Comparison of ENCODE assay signal across 10 cellular contexts in genomic region chr3:109927161-109927560, GRCh38.
DNase-seq lines count a peak whose midpoint lies in the region; ATAC-seq, FAIRE-seq and TF ChIP-seq lines count a peak whose summit lies in the region.
"Had no signal": no experiment of that assay in that cellular context is flagged by ENCODE, and none has a peak within 500 bp of the region (broad histone marks: within the 10 kb centered on the region; RNA-seq: fewer than 3 reads in every experiment).

No MANE protein-coding gene starts in this region.

- TF ChIP-seq CTCF in fibroblast of the aortic adventitia (IDR thresholded peaks at IDR 0.05; ENCODE audit: insufficient read depth, low read length) = no peak

- H3K4me3 ChIP-seq in fibroblast of the aortic adventitia (ENCODE audit: low read depth, low read length) = no peak overlapping the region
- H3K4me3 ChIP-seq: cardiac muscle cell had no signal

- DNase-seq in stimulated activated CD4-positive, alpha-beta T cell treated with anti-CD3 and anti-CD28 coated beads, Interleukin-1b, Interleukin-23, amount 100 ng/mL, for 48 hours = peak; percentile 10
- no peak for DNase-seq in stimulated activated CD4-positive, alpha-beta T cell treated with anti-CD3 and anti-CD28 coated beads, Interleukin-4, amount 100 ng/mL, for 4 hours
- DNase-seq in RCC 7860 (ENCODE audit: low spot score) (peak; percentile 98), fibroblast of the aortic adventitia (ENCODE audit: low read depth) (peak; percentile 92), activated gamma-delta T cell (lab: John Stamatoyannopoulos, UW) (no peak), NOMO-1 treated with DMSO at 0.1 percent for 48 hours (lab: John Stamatoyannopoulos, UW; ENCODE audit: unreplicated experiment) (no peak), NCI-H69 (lab: John Stamatoyannopoulos, UW) (no peak)
- DNase-seq: NCI-H1092 had no signal

- ATAC-seq in HG03095 (IDR thresholded peaks at IDR 0.05; ENCODE audit: unreplicated experiment) = no peak

- peak; percentile 100 for FAIRE-seq in RCC 7860 (lab: Jason Lieb, UNC)

Comparison
In these comparisons a context has a peak if more than half of its experiments do, and no peak if none do; other contexts are left out.
1. DNase-seq: peak in stimulated activated CD4-positive, alpha-beta T cell treated with anti-CD3 and anti-CD28 coated beads, Interleukin-1b, Interleukin-23, amount 100 ng/mL, for 48 hours (single experiment), RCC 7860 (single experiment) and fibroblast of the aortic adventitia (single experiment); none in stimulated activated CD4-positive, alpha-beta T cell treated with anti-CD3 and anti-CD28 coated beads, Interleukin-4, amount 100 ng/mL, for 4 hours (0 of 2), activated gamma-delta T cell (single experiment), NOMO-1 treated with DMSO at 0.1 percent for 48 hours (single experiment) and NCI-H69 (single experiment).